Comparison of ENCODE assay signal across 12 cellular contexts in the genomic region with DNA sequence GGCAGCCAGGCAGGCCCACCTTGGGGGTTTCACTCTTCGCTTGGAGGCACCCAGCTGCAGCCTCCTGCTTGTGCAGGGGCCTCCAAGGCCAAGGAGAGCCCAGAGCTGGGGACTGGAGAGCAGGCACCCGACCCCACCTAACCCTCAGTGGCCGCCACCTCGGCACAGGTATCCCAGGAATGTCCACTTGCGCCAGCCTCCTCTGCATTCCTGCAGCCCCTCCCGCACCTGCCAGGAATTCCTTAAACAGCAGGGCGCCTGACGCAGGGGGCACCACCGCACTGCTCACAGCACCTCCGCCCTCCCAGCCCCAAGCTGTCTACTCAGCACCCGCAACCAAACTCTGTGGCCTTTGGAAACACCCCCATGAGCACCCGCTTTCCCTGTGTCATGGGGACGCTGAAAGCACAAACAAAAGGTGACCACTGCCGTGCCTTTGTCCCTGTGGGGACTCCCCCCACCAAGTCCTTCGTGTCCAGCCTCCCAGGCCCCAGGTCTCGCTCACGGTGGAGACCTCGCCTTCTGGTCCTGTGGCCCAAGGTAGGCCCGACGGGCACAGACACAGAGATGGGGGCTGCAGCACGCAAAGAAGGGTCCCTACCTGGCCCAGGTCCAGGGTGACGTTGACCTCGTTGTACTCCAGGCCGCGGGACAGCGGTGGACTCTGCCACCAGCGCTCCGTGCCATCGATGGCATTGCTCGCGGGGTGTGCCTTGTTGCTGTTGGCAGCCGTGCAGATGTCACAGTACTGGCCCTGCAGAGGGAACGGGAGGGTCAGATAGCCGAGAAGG. TPM values are rescaled to one million over a fixed set of nuclear protein-coding genes. Genes with fewer than 3 reads are reported as not detected.
DNase-seq lines count a peak whose midpoint lies in the region; ATAC-seq and TF ChIP-seq lines count a peak whose summit lies in the region.
"Had no signal": no experiment of that assay in that cellular context is flagged by ENCODE, and none has a peak within 500 bp of the region (broad histone marks: within the 10 kb centered on the region; RNA-seq: fewer than 3 reads in every experiment).

No MANE protein-coding gene starts in this region.

- no peaks in the 10 kb centered on the region for H3K4me1 Mint-ChIP-seq in activated CD4-positive, alpha-beta T cell treated with anti-CD3 and anti-CD28 coated beads for 36 hours

- intact Hi-C loops in left ventricle myocardium superior (cut with micrococcal nuclease) = no loop called here
- intact Hi-C loops in activated CD4-positive, alpha-beta T cell treated with anti-CD3 and anti-CD28 coated beads for 36 hours (cut with DNase I, micrococcal nuclease) = no loop called here

- H3K27me3 Mint-ChIP-seq in activated CD4-positive, alpha-beta T cell treated with anti-CD3 and anti-CD28 coated beads for 36 hours = peaks cover 10% of the 10 kb centered on the region

- no peak overlapping the region for H3K4me3 Mint-ChIP-seq in activated CD4-positive, alpha-beta T cell treated with anti-CD3 and anti-CD28 coated beads for 36 hours
- H3K4me3 Mint-ChIP-seq: activated CD8-positive, alpha-beta T cell treated with anti-CD3 and anti-CD28 coated beads for 36 hours had no signal

- peaks cover 14% of the 10 kb centered on the region for H3K4me1 ChIP-seq in osteoblast (ENCODE audit: insufficient read depth, low read length)
- H3K4me1 ChIP-seq: HAP-1 had no signal

- peaks cover 12% of the 10 kb centered on the region for H3K27me3 ChIP-seq in osteoblast (ENCODE audit: insufficient read depth, low read length)
- H3K27me3 ChIP-seq: SJCRH30 had no signal

- no peaks in the 10 kb centered on the region for H3K36me3 ChIP-seq in osteoblast (ENCODE audit: insufficient read depth, low read length)
- H3K36me3 ChIP-seq: SJCRH30 had no signal

- H3K27ac ChIP-seq in RWPE1 (peak overlapping the region; percentile 100), osteoblast (ENCODE audit: low read depth, low read length) (no peak overlapping the region)
- H3K27ac ChIP-seq: SJCRH30 had no signal

- peaks cover 2% of the 10 kb centered on the region for H4K20me1 ChIP-seq in osteoblast (ENCODE audit: insufficient read depth, low read length)

- no peak for TF ChIP-seq CTCF in RWPE1 (conservative IDR thresholded peaks at IDR 0.05; ENCODE audit: low read depth)
- TF ChIP-seq CTCF in osteoblast (IDR thresholded peaks at IDR 0.05; ENCODE audit: extremely low read depth, low read depth, low read length) = no peak

- no peak overlapping the region for H3K4me2 ChIP-seq in osteoblast (ENCODE audit: insufficient read depth, low read length)

- DNase-seq in A172 (ENCODE audit: low spot score) = peak; percentile 75
- DNase-seq in RWPE1 (ENCODE audit: low spot score) = peak; percentile 84
- peak; percentile 63 for DNase-seq in left ventricle myocardium superior
- peak; percentile 73 for DNase-seq in osteoblast (ENCODE audit: insufficient read length, low spot score, missing footprints)
- no peak for DNase-seq in HCEC 1CT
- no peak for DNase-seq in activated CD4-positive, alpha-beta T cell treated with anti-CD3 and anti-CD28 coated beads for 36 hours
- DNase-seq in NCI-H2196 (lab: John Stamatoyannopoulos, UW; ENCODE audit: unreplicated experiment) = no peak
- DNase-seq in NOMO-1 (lab: John Stamatoyannopoulos, UW; ENCODE audit: unreplicated experiment in 2 of 2) = no peak
- DNase-seq: activated CD8-positive, alpha-beta T cell treated with anti-CD3 and anti-CD28 coated beads for 36 hours; NCI-H2081 had no signal

- POLR2A ChIA-PET in RWPE1 (lab: Yijun Ruan, JAX; ENCODE audit: low non-redundant PET) = interaction anchor here (1.0 kb wide), 1 partner anchor 9 kb away, joined by 3 read pairs; no protein-coding TSS in a partner anchor
- POLR2A ChIA-PET in activated CD4-positive, alpha-beta T cell treated with anti-CD3 and anti-CD28 coated beads for 36 hours (lab: Charles Lee) = no interaction called here

- H3K4me3 ChIP-seq in osteoblast (ENCODE audit: insufficient read depth, low read length) = no peak overlapping the region
- H3K4me3 ChIP-seq: HAP-1, SJCRH30 had no signal

- H3K27ac Mint-ChIP-seq in activated CD4-positive, alpha-beta T cell treated with anti-CD3 and anti-CD28 coated beads for 36 hours = no peak overlapping the region
- H3K27ac Mint-ChIP-seq: activated CD8-positive, alpha-beta T cell treated with anti-CD3 and anti-CD28 coated beads for 36 hours had no signal

- peak; percentile 6 for ATAC-seq in left ventricle myocardium superior
- no peak for ATAC-seq in activated CD4-positive, alpha-beta T cell treated with anti-CD3 and anti-CD28 coated beads for 36 hours
- ATAC-seq: activated CD8-positive, alpha-beta T cell treated with anti-CD3 and anti-CD28 coated beads for 36 hours had no signal

- CTCF ChIA-PET in RWPE1 (lab: Yijun Ruan, JAX) = interaction anchor here (0.6 to 11.3 kb wide), 7 partner anchors 12 to 60 kb away, joined by 3 to 173 read pairs (median 5); no protein-coding TSS in a partner anchor
- CTCF ChIA-PET in activated CD4-positive, alpha-beta T cell treated with anti-CD3 and anti-CD28 coated beads for 36 hours (lab: Charles Lee) = no interaction called here

- no peak overlapping the region for H2AFZ ChIP-seq in osteoblast (ENCODE audit: low read length)

- no peaks in the 10 kb centered on the region for H3K9me3 Mint-ChIP-seq in activated CD4-positive, alpha-beta T cell treated with anti-CD3 and anti-CD28 coated beads for 36 hours (ENCODE audit: low read depth)
- H3K9me3 Mint-ChIP-seq: activated CD8-positive, alpha-beta T cell treated with anti-CD3 and anti-CD28 coated beads for 36 hours had no signal

- no peaks in the 10 kb centered on the region for H3K36me3 Mint-ChIP-seq in activated CD4-positive, alpha-beta T cell treated with anti-CD3 and anti-CD28 coated beads for 36 hours (ENCODE audit: low read depth)

- H3K79me2 ChIP-seq in osteoblast (ENCODE audit: insufficient read depth, low read length) = no peaks in the 10 kb centered on the region

- no peaks in the 10 kb centered on the region for H3K9me3 ChIP-seq in osteoblast (ENCODE audit: low read depth, low read length)
- H3K9me3 ChIP-seq: HAP-1, SJCRH30 had no signal

RNA-seq across cellular contexts. Expression of a gene that starts 5.1 kb away (rescaled TPM):
- total RNA-seq in A172 (2014; rRNA removed; shearing (Covaris generic)) = 63.8 and 81.2 TPM in 2 replicates
- total RNA-seq in left ventricle myocardium superior (110 TPM), osteoblast (0.88 and 2.2 TPM in 2 replicates)
- total RNA-seq in activated CD4-positive, alpha-beta T cell treated with anti-CD3 and anti-CD28 coated beads for 36 hours = 1 to 10 TPM in 1 of 2 experiments, under 1 TPM in 1; 0.72 to 1.0 TPM

RNA-seq across cellular contexts. Expression of a gene that starts 24.9 kb away (rescaled TPM):
- 2,286 and 2,536 TPM in 2 replicates for total RNA-seq in A172 (2014; rRNA removed; shearing (Covaris generic))
- total RNA-seq in left ventricle myocardium superior (693 TPM), osteoblast (460 and 508 TPM in 2 replicates)
- 1,000 to 10,000 TPM; 1,051 to 2,439 TPM for total RNA-seq in activated CD4-positive, alpha-beta T cell treated with anti-CD3 and anti-CD28 coated beads for 36 hours

RNA-seq across cellular contexts. Expression of a gene that starts 45.1 kb away (rescaled TPM):
- total RNA-seq in A172 (2014; rRNA removed; shearing (Covaris generic)) = 10.4 and 12.9 TPM in 2 replicates
- total RNA-seq in left ventricle myocardium superior (19.1 TPM), osteoblast (1.8 TPM in 2 replicates)
- total RNA-seq in activated CD4-positive, alpha-beta T cell treated with anti-CD3 and anti-CD28 coated beads for 36 hours = 1 to 10 TPM; 6.4 to 7.6 TPM

RNA-seq across cellular contexts. Expression of a gene that starts 59.2 kb away (rescaled TPM):
- total RNA-seq in A172 (2014; rRNA removed; shearing (Covaris generic)) = 329 and 402 TPM in 2 replicates
- total RNA-seq in left ventricle myocardium superior = 75.5 TPM
- total RNA-seq in osteoblast = 93.1 and 103 TPM in 2 replicates
- total RNA-seq in activated CD4-positive, alpha-beta T cell treated with anti-CD3 and anti-CD28 coated beads for 36 hours = 100 to 1,000 TPM in 1 of 2 experiments, 10 to 100 TPM in 1; 92.8 to 103 TPM

Comparison
In these comparisons a context has a peak if more than half of its experiments do, and no peak if none do; other contexts are left out.
1. DNase-seq: peak in A172 (single experiment), RWPE1 (single experiment), left ventricle myocardium superior (single experiment) and osteoblast (single experiment); none in HCEC 1CT (single experiment), activated CD4-positive, alpha-beta T cell treated with anti-CD3 and anti-CD28 coated beads for 36 hours (single experiment), NCI-H2196 (single experiment) and NOMO-1 (0 of 2).
2. RNA of a gene that starts 5.1 kb away (total RNA-seq): 110 TPM in left ventricle myocardium superior (single experiment) and 63.8 to 81.2 TPM in A172; 0.88 to 2.2 TPM in osteoblast and 0.72 to 1.0 TPM in activated CD4-positive, alpha-beta T cell treated with anti-CD3 and anti-CD28 coated beads for 36 hours; every median in the first group is over 10 times any median in the second.